Comparison of ENCODE assay signal across 7 cellular contexts in genomic region chr14:57692671-57693070, GRCh38.
A peak's percentile ranks its signal among the peaks of the same experiment; 100 is the strongest.
DNase-seq lines count a peak whose midpoint lies in the region; ATAC-seq and TF ChIP-seq lines count a peak whose summit lies in the region.

No MANE protein-coding gene starts in this region.

- in situ Hi-C loops in T47D (cut with HindIII; ENCODE audit: low pct_unique_long_range_greater_than_20kb, low sequenced_read_pairs), result no loop called here

- ATAC-seq in HG03097 (IDR thresholded peaks at IDR 0.05; ENCODE audit: low FRiP score, unreplicated experiment) (no peak), HG03354 (IDR thresholded peaks at IDR 0.05; ENCODE audit: poor library complexity, severe bottlenecking, unreplicated experiment) (no peak)

- DNase-seq in NCI-H1694 (lab: John Stamatoyannopoulos, UW) (peak; percentile 46), T47D (ENCODE audit: low read depth in 1 of 2, low spot score in 1 of 2) (peak; percentile 44 to 73), non-pigmented ciliary epithelial cell (ENCODE audit: low read depth) (peak; percentile 48), activated gamma-delta T cell treated with Interleukin-2 at 50 U/mL for 16 hours (no peak)

- TF ChIP-seq CTCF in GM12874 (IDR thresholded peaks at IDR 0.05; ENCODE audit: insufficient read depth, low read depth, low read length), result 0 out of 2 replicates have a peak, but pooled peaks have one; percentile 22
